Comparison of ENCODE assay signal across 34 cellular contexts in the genomic region with DNA sequence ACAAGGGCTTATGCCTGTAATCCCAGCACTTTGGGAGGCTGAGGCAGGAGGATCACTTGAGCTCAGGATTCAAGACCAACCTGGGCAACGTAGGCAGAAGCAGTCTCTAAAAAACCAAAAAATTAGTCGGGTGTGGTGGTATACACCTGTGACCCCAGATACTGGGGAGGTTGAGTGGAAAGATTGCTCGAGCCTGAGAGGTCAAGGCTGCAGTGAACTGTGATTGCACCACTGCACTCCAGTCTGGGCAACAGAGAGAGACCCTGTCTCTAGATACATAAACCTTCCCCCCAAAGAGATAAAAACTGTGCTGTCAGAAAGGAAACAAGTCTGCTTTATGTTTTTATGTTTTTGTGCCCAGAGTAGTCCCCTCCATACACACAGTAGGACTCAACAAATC.
"Had no signal": no experiment of that assay in that cellular context is flagged by ENCODE, and none has a peak within 500 bp of the region (broad histone marks: within the 10 kb centered on the region; RNA-seq: fewer than 3 reads in every experiment).

No MANE protein-coding gene starts in this region.

- H3K4me3 Mint-ChIP-seq: activated CD4-positive, alpha-beta memory T cell treated with anti-CD3 and anti-CD28 coated beads for 36 hours; activated CD4-positive, alpha-beta T cell treated with anti-CD3 and anti-CD28 coated beads for 36 hours; activated CD4-positive, alpha-beta T cell treated with anti-CD3 and anti-CD28 coated beads, Interleukin-2, amount 10 ng/mL, durations not matched to agents 24 days and 14 days; activated CD8-positive, alpha-beta memory T cell treated with anti-CD3 and anti-CD28 coated beads, Interleukin-2, amount 10 ng/mL, durations not matched to agents 7 days and 5 days; activated CD8-positive, alpha-beta T cell treated with anti-CD3 and anti-CD28 coated beads, Interleukin-2, amount 10 ng/mL, durations not matched to agents 7 days and 5 days; activated naive CD4-positive, alpha-beta T cell treated with anti-CD3 and anti-CD28 coated beads for 36 hours; activated naive CD4-positive, alpha-beta T cell treated with anti-CD3 and anti-CD28 coated beads, Interleukin-2, amount 50 U/mL, for 24 hours; activated naive CD8-positive, alpha-beta T cell treated with anti-CD3 and anti-CD28 coated beads for 36 hours; activated naive CD8-positive, alpha-beta T cell treated with anti-CD3 and anti-CD28 coated beads, Interleukin-2, amount 50 U/mL, for 24 hours; activated T-helper 1 cell treated with anti-CD3 and anti-CD28 coated beads, Interleukin-12 subunit alpha, Interleukin-12 subunit beta, Interleukin-2, Interleukin-4 antibody, amounts not matched to agents 30 ng/mL and 10 ng/mL and 1 ng/mL, durations not matched to agents 14 hours and 24 hours and 36 hours; dendritic cell treated with granulocyte-macrophage colony-stimulating factor and Interleukin-4, amounts not matched to agents 40 ng/mL and 50 ng/mL, for 4 days; endodermal cell; T-helper 17 cell had no signal

- H3K36me3 Mint-ChIP-seq: activated CD4-positive, alpha-beta memory T cell treated with anti-CD3 and anti-CD28 coated beads for 36 hours; activated CD8-positive, alpha-beta memory T cell treated with anti-CD3 and anti-CD28 coated beads, Interleukin-2, amount 10 ng/mL, durations not matched to agents 7 days and 5 days; activated naive CD4-positive, alpha-beta T cell treated with anti-CD3 and anti-CD28 coated beads, Interleukin-2, amount 50 U/mL, for 24 hours; activated naive CD8-positive, alpha-beta T cell treated with anti-CD3 and anti-CD28 coated beads for 36 hours had no signal

- H3K27ac ChIP-seq: adrenal gland, body of pancreas, colonic mucosa, dorsolateral prefrontal cortex, esophagus muscularis mucosa had no signal

- H3K9me3 Mint-ChIP-seq: activated CD4-positive, alpha-beta memory T cell treated with anti-CD3 and anti-CD28 coated beads for 36 hours; activated CD4-positive, alpha-beta T cell treated with anti-CD3 and anti-CD28 coated beads, Interleukin-2, amount 10 ng/mL, durations not matched to agents 24 days and 14 days; activated naive CD4-positive, alpha-beta T cell treated with anti-CD3 and anti-CD28 coated beads for 36 hours; activated naive CD4-positive, alpha-beta T cell treated with anti-CD3 and anti-CD28 coated beads, Interleukin-2, amount 50 U/mL, for 24 hours; activated naive CD8-positive, alpha-beta T cell treated with anti-CD3 and anti-CD28 coated beads for 36 hours; activated naive CD8-positive, alpha-beta T cell treated with anti-CD3 and anti-CD28 coated beads, Interleukin-2, amount 50 U/mL, for 24 hours; activated T-helper 1 cell treated with anti-CD3 and anti-CD28 coated beads, Interleukin-12 subunit alpha, Interleukin-12 subunit beta, Interleukin-2, Interleukin-4 antibody, amounts not matched to agents 30 ng/mL and 10 ng/mL and 1 ng/mL, durations not matched to agents 14 hours and 24 hours and 36 hours; activated T-helper 2 cell treated with anti-CD3 and anti-CD28 coated beads, Interferon-gamma antibody, Interleukin-2, Interleukin-4, amounts not matched to agents 10 μg/mL and 5 μg/mL and 100 μg/mL, durations not matched to agents 14 hours and 24 hours and 36 hours; dendritic cell treated with granulocyte-macrophage colony-stimulating factor and Interleukin-4, amounts not matched to agents 40 ng/mL and 50 ng/mL, for 4 days; endodermal cell had no signal

- H3K27me3 ChIP-seq: adrenal gland, body of pancreas, colonic mucosa, esophagus muscularis mucosa had no signal

- H3K4me3 ChIP-seq: adrenal gland, body of pancreas, colonic mucosa, dorsolateral prefrontal cortex, esophagus muscularis mucosa had no signal

- H3K27me3 Mint-ChIP-seq: activated naive CD4-positive, alpha-beta T cell treated with anti-CD3 and anti-CD28 coated beads, Interleukin-2, amount 50 U/mL, for 24 hours had no signal

- H3K36me3 ChIP-seq: adrenal gland, colonic mucosa, esophagus muscularis mucosa had no signal

- DNase-seq: activated CD4-positive, alpha-beta memory T cell treated with anti-CD3 and anti-CD28 coated beads for 36 hours; activated CD4-positive, alpha-beta T cell treated with anti-CD3 and anti-CD28 coated beads for 36 hours; activated CD4-positive, alpha-beta T cell treated with anti-CD3 and anti-CD28 coated beads, Interleukin-2, amount 10 ng/mL, durations not matched to agents 24 days and 14 days; activated CD4-positive, CD25-positive, alpha-beta regulatory T cell; activated CD4-positive, CD25-positive, alpha-beta regulatory T cell treated with anti-CD3 and anti-CD28 coated beads, Interleukin-2, amount 50 U/mL, for 72 hours; activated CD8-positive, alpha-beta memory T cell treated with anti-CD3 and anti-CD28 coated beads, Interleukin-2, amount 10 ng/mL, durations not matched to agents 7 days and 5 days; activated CD8-positive, alpha-beta memory T cell treated with anti-CD3 and anti-CD28 coated beads, Interleukin-2, amount 50 U/mL, for 4 hours; activated CD8-positive, alpha-beta T cell treated with anti-CD3 and anti-CD28 coated beads, Interleukin-2, amount 10 ng/mL, durations not matched to agents 7 days and 5 days; activated effector memory CD4-positive, alpha-beta T cell treated with anti-CD3 and anti-CD28 coated beads, Interleukin-2, amount 50 U/mL, for 16 hours; activated naive CD4-positive, alpha-beta T cell treated with anti-CD3 and anti-CD28 coated beads for 36 hours; activated naive CD8-positive, alpha-beta T cell treated with anti-CD3 and anti-CD28 coated beads for 36 hours; activated naive CD8-positive, alpha-beta T cell treated with anti-CD3 and anti-CD28 coated beads, Interleukin-2, amount 50 U/mL, for 24 hours; activated T-cell treated with anti-CD3 and anti-CD28 coated beads, Interleukin-2, amount 50 U/mL, for 1 hour; activated T-cell treated with anti-CD3 and anti-CD28 coated beads, Interleukin-2, amount 50 U/mL, for 48 hours; adrenal gland; amygdala; aorta; body of pancreas; caudate nucleus; cerebellar nuclear complex; colonic mucosa; dorsolateral prefrontal cortex; effector memory CD4-positive, alpha-beta T cell; erythroblast; foreskin melanocyte; head of caudate nucleus; T-helper 1 cell; T-helper 17 cell had no signal

- H3K9me3 ChIP-seq: adrenal gland, body of pancreas, colonic mucosa, esophagus muscularis mucosa had no signal

- H3K27ac Mint-ChIP-seq: activated CD4-positive, alpha-beta memory T cell treated with anti-CD3 and anti-CD28 coated beads for 36 hours; activated CD4-positive, alpha-beta T cell treated with anti-CD3 and anti-CD28 coated beads for 36 hours; activated CD4-positive, alpha-beta T cell treated with anti-CD3 and anti-CD28 coated beads, Interleukin-2, amount 10 ng/mL, durations not matched to agents 24 days and 14 days; activated CD8-positive, alpha-beta memory T cell treated with anti-CD3 and anti-CD28 coated beads, Interleukin-2, amount 10 ng/mL, durations not matched to agents 7 days and 5 days; activated CD8-positive, alpha-beta T cell treated with anti-CD3 and anti-CD28 coated beads, Interleukin-2, amount 10 ng/mL, durations not matched to agents 7 days and 5 days; activated naive CD4-positive, alpha-beta T cell treated with anti-CD3 and anti-CD28 coated beads for 36 hours; activated naive CD4-positive, alpha-beta T cell treated with anti-CD3 and anti-CD28 coated beads, Interleukin-2, amount 50 U/mL, for 24 hours; activated naive CD8-positive, alpha-beta T cell treated with anti-CD3 and anti-CD28 coated beads for 36 hours; activated naive CD8-positive, alpha-beta T cell treated with anti-CD3 and anti-CD28 coated beads, Interleukin-2, amount 50 U/mL, for 24 hours; activated T-helper 1 cell treated with anti-CD3 and anti-CD28 coated beads, Interleukin-12 subunit alpha, Interleukin-12 subunit beta, Interleukin-2, Interleukin-4 antibody, amounts not matched to agents 30 ng/mL and 10 ng/mL and 1 ng/mL, durations not matched to agents 14 hours and 24 hours and 36 hours; activated T-helper 2 cell treated with anti-CD3 and anti-CD28 coated beads, Interferon-gamma antibody, Interleukin-2, Interleukin-4, amounts not matched to agents 10 μg/mL and 5 μg/mL and 100 μg/mL, durations not matched to agents 14 hours and 24 hours and 36 hours; dendritic cell treated with granulocyte-macrophage colony-stimulating factor and Interleukin-4, amounts not matched to agents 40 ng/mL and 50 ng/mL, for 4 days; endodermal cell; T-helper 17 cell had no signal

- H3K4me1 Mint-ChIP-seq: activated CD4-positive, alpha-beta T cell treated with anti-CD3 and anti-CD28 coated beads for 36 hours; activated CD4-positive, alpha-beta T cell treated with anti-CD3 and anti-CD28 coated beads, Interleukin-2, amount 10 ng/mL, durations not matched to agents 24 days and 14 days; activated CD8-positive, alpha-beta memory T cell treated with anti-CD3 and anti-CD28 coated beads, Interleukin-2, amount 10 ng/mL, durations not matched to agents 7 days and 5 days; activated naive CD4-positive, alpha-beta T cell treated with anti-CD3 and anti-CD28 coated beads, Interleukin-2, amount 50 U/mL, for 24 hours; activated naive CD8-positive, alpha-beta T cell treated with anti-CD3 and anti-CD28 coated beads for 36 hours; activated naive CD8-positive, alpha-beta T cell treated with anti-CD3 and anti-CD28 coated beads, Interleukin-2, amount 50 U/mL, for 24 hours; T-helper 17 cell had no signal

- H3K4me1 ChIP-seq: adrenal gland, body of pancreas, colonic mucosa, esophagus muscularis mucosa had no signal
